In genomic region chr1:243255791-243256512, GRCh38 we compare ENCODE assay signal across 8 cellular contexts. TPM values are rescaled to one million over a fixed set of nuclear protein-coding genes. Genes with fewer than 3 reads are reported as not detected.
DNase-seq lines count a peak whose midpoint lies in the region; ATAC-seq and TF ChIP-seq lines count a peak whose summit lies in the region.

Gene SDCCAG8 (plus strand): TSS chr1:243256041. CDS start chr1:243256174, 133 bp downstream.

- peak; percentile 93 to 94 for ATAC-seq in natural killer cell treated with Interleukin-12 subunit alpha and Interleukin-12 subunit beta and Interleukin-15 and Interleukin-18, amount 100 ng/mL, for 72 hours
- ATAC-seq in stimulated activated naive CD8-positive, alpha-beta T cell treated with anti-CD3 and anti-CD28 coated beads, Interleukin-15, Interleukin-2, amounts not matched to agents 100 U/mL and 50 U/mL, for 24 hours = peak; percentile 88

- peak within 1 kb of the TSS; percentile 95 for H3K4me3 ChIP-seq in H7 (ENCODE audit: insufficient read depth, low read depth, low read length)
- H3K4me3 ChIP-seq in fibroblast of pulmonary artery (replicated peaks; ENCODE audit: low read depth, low read length) = peak within 1 kb of the TSS; percentile 87

- H3K36me3 ChIP-seq in H7 (replicated peaks; ENCODE audit: control insufficient read depth, insufficient read depth, low read length) = no peaks in the 10 kb centered on the region

- no peaks in the 10 kb centered on the region for H3K9me3 Mint-ChIP-seq in natural killer cell treated with Interleukin-12 subunit alpha and Interleukin-12 subunit beta and Interleukin-15 and Interleukin-18, amount 100 ng/mL, for 72 hours

- H3K27ac Mint-ChIP-seq in natural killer cell treated with Interleukin-12 subunit alpha and Interleukin-12 subunit beta and Interleukin-15 and Interleukin-18, amount 100 ng/mL, for 72 hours = peak within 1 kb of the TSS; percentile 88 to 98

- H3K27me3 Mint-ChIP-seq in natural killer cell treated with Interleukin-12 subunit alpha and Interleukin-12 subunit beta and Interleukin-15 and Interleukin-18, amount 100 ng/mL, for 72 hours = peaks cover 0 to 4% of the 10 kb centered on the region in 2 donors

- DNase-seq in ELF-1 (ENCODE audit: low read depth, low spot score) (peak; percentile 100), H7 (peak; percentile 86), M059J (ENCODE audit: low read depth) (peak; percentile 100), SHP77 (lab: John Stamatoyannopoulos, UW) (peak; percentile 99 to 100), fibroblast of pulmonary artery (ENCODE audit: low read depth) (peak; percentile 100)
- DNase-seq in activated effector memory CD4-positive, alpha-beta T cell treated with Interleukin-2 at 50 U/mL for 16 hours = peak; percentile 90
- peak; percentile 96 for DNase-seq in natural killer cell treated with Interleukin-12 subunit alpha and Interleukin-12 subunit beta and Interleukin-15 and Interleukin-18, amount 100 ng/mL, for 72 hours (ENCODE audit: low spot score)
- peak; percentile 92 for DNase-seq in stimulated activated naive CD8-positive, alpha-beta T cell treated with anti-CD3 and anti-CD28 coated beads, Interleukin-15, Interleukin-2, amounts not matched to agents 100 U/mL and 50 U/mL, for 24 hours

- H3K36me3 Mint-ChIP-seq in natural killer cell treated with Interleukin-12 subunit alpha and Interleukin-12 subunit beta and Interleukin-15 and Interleukin-18, amount 100 ng/mL, for 72 hours = no peaks in the 10 kb centered on the region

- no peaks in the 10 kb centered on the region for H3K27me3 ChIP-seq in H7 (ENCODE audit: control insufficient read depth, insufficient read depth, low read length)

- TF ChIP-seq CTCF in fibroblast of pulmonary artery (IDR thresholded peaks at IDR 0.05; ENCODE audit: low read length, missing control alignments) = no peak

- peak within 1 kb of the TSS; percentile 91 for H3K4me3 Mint-ChIP-seq in natural killer cell treated with Interleukin-12 subunit alpha and Interleukin-12 subunit beta and Interleukin-15 and Interleukin-18, amount 100 ng/mL, for 72 hours

- H3K4me1 Mint-ChIP-seq in natural killer cell treated with Interleukin-12 subunit alpha and Interleukin-12 subunit beta and Interleukin-15 and Interleukin-18, amount 100 ng/mL, for 72 hours (ENCODE audit: low read depth in 2 of 2) = peaks cover 10 to 19% of the 10 kb centered on the region in 2 donors

RNA-seq across cellular contexts. Expression of gene SDCCAG8, which starts in this region (rescaled TPM):
- total RNA-seq in H7 (2014; rRNA removed; shearing (Covaris generic)) = 145 and 166 TPM in 2 replicates
- total RNA-seq in M059J (2014; rRNA removed; shearing (Covaris generic)) = 14.3 and 26.3 TPM in 2 replicates
- 10 to 100 TPM; 18.5 to 20.3 TPM for total RNA-seq in natural killer cell treated with Interleukin-12 subunit alpha and Interleukin-12 subunit beta and Interleukin-15 and Interleukin-18, amount 100 ng/mL, for 72 hours

Comparison
In these comparisons a context has a peak if more than half of its experiments do, and no peak if none do; other contexts are left out.
1. Peak in every context shown above with its lines: DNase-seq, ATAC-seq and H3K4me3 ChIP-seq.